ENCODE assay signal across 8 cellular contexts in the genomic region with DNA sequence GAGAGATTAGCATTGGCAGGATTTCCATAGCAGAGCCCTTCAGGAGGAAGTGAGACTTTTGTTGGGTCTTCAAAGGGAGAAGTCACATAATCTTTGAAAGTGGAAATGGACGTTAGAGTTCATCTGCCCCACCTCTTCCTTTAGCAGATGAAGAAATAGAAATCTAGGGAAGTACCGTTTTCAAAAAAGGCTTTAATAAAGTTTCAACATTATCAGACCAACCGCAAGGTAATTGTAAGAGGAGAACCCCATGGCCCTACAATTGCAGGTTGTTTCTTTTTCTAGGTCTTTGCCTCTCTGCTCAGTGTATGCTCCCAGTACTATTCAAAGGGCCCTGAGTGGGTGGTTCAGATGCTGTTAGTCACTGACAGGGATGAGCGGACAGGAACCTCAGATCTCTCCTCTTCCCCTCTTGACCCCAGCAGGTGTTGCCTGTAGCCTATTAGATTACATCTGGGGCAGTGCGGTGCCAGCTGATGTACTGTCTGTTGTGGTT. TPM values are rescaled to one million over a fixed set of nuclear protein-coding genes. Genes with fewer than 3 reads are reported as not detected.
DNase-seq lines count a peak whose midpoint lies in the region; ATAC-seq, FAIRE-seq and TF ChIP-seq lines count a peak whose summit lies in the region.

No MANE protein-coding gene starts in this region.

- H3K36me3 ChIP-seq in astrocyte (ENCODE audit: insufficient read depth, low read length) (no peaks in the 10 kb centered on the region), smooth muscle cell (ENCODE audit: low read depth) (no peaks in the 10 kb centered on the region), heart left ventricle (no peaks in the 10 kb centered on the region), osteoblast (ENCODE audit: insufficient read depth, low read length) (no peaks in the 10 kb centered on the region)

- H3K27ac Mint-ChIP-seq in astrocyte (ENCODE audit: unreplicated experiment): no peak overlapping the region

- no peaks in the 10 kb centered on the region for H3K4me1 Mint-ChIP-seq in astrocyte (ENCODE audit: low read depth, unreplicated experiment)

- H3K4me2 ChIP-seq in astrocyte (ENCODE audit: low read length) (no peak overlapping the region), smooth muscle cell (no peak overlapping the region), osteoblast (ENCODE audit: insufficient read depth, low read length) (no peak overlapping the region)

- H3K27ac ChIP-seq in astrocyte (ENCODE audit: low read depth, low read length): no peak overlapping the region
- no peak overlapping the region for H3K27ac ChIP-seq in smooth muscle cell (ENCODE audit: low read depth)
- H3K27ac ChIP-seq in heart left ventricle: peak overlapping the region in 2 of 12 donors; percentile 9 to 43
- H3K27ac ChIP-seq in osteoblast (ENCODE audit: low read depth, low read length): no peak overlapping the region

- intact Hi-C loops in heart left ventricle (cut with DNase I): no loop called here

- peaks cover 2% of the 10 kb centered on the region for H3K9me3 Mint-ChIP-seq in astrocyte (ENCODE audit: unreplicated experiment)

- no peak overlapping the region for H2AFZ ChIP-seq in astrocyte (ENCODE audit: low read depth, low read length)
- no peak overlapping the region for H2AFZ ChIP-seq in smooth muscle cell (ENCODE audit: low read depth)
- no peak overlapping the region for H2AFZ ChIP-seq in osteoblast (ENCODE audit: low read length)

- no peak overlapping the region for H3K4me3 Mint-ChIP-seq in astrocyte (ENCODE audit: unreplicated experiment)

- ATAC-seq in GM18499 (IDR thresholded peaks at IDR 0.05; ENCODE audit: insufficient read depth, unreplicated experiment): peak; percentile 93
- ATAC-seq in GM21423 (IDR thresholded peaks at IDR 0.05; ENCODE audit: unreplicated experiment): peak; percentile 93
- peak; percentile 82 for ATAC-seq in HG03521 (IDR thresholded peaks at IDR 0.05; ENCODE audit: unreplicated experiment)
- ATAC-seq in heart left ventricle: no peak

- 84% methylated on average over 5 of the region's 5 CpGs for WGBS in smooth muscle cell (ENCODE audit: low lambda C conversion rate)
- 69 to 77% (median 74%) methylated on average over 5 of the region's 5 CpGs for WGBS in heart left ventricle, 4 donors

- H3K4me1 ChIP-seq in astrocyte (ENCODE audit: insufficient read depth, low read length) (no peaks in the 10 kb centered on the region), smooth muscle cell (ENCODE audit: low read depth) (peaks cover under 1% of the 10 kb centered on the region), heart left ventricle (peaks cover 0 to 12% (median 0%) of the 10 kb centered on the region in 12 donors), osteoblast (ENCODE audit: insufficient read depth, low read length) (no peaks in the 10 kb centered on the region)

- no peak overlapping the region for H3K9ac ChIP-seq in astrocyte (ENCODE audit: low read length)
- H3K9ac ChIP-seq in smooth muscle cell (ENCODE audit: low read depth): no peak overlapping the region

- no peak overlapping the region for H3K4me3 ChIP-seq in astrocyte (ENCODE audit: insufficient read depth, low read depth, low read length)
- H3K4me3 ChIP-seq in smooth muscle cell: no peak overlapping the region
- no peak overlapping the region for H3K4me3 ChIP-seq in heart left ventricle
- no peak overlapping the region for H3K4me3 ChIP-seq in osteoblast (ENCODE audit: insufficient read depth, low read length)

- H4K20me1 ChIP-seq in astrocyte (ENCODE audit: insufficient read depth, low read length) (no peaks in the 10 kb centered on the region), smooth muscle cell (ENCODE audit: low read depth) (no peaks in the 10 kb centered on the region), osteoblast (ENCODE audit: insufficient read depth, low read length) (no peaks in the 10 kb centered on the region)

- H3F3A ChIP-seq in smooth muscle cell (ENCODE audit: low read depth): no peaks in the 10 kb centered on the region

- H3K9me3 ChIP-seq in astrocyte (ENCODE audit: insufficient read depth, low read depth, low read length): no peaks in the 10 kb centered on the region
- no peaks in the 10 kb centered on the region for H3K9me3 ChIP-seq in smooth muscle cell (replicated peaks; ENCODE audit: low read depth)
- H3K9me3 ChIP-seq in heart left ventricle: no peaks in the 10 kb centered on the region
- no peaks in the 10 kb centered on the region for H3K9me3 ChIP-seq in osteoblast (ENCODE audit: low read depth, low read length)

- no peak for DNase-seq in astrocyte (ENCODE audit: low read depth)
- DNase-seq in smooth muscle cell (lab: John Stamatoyannopoulos, UW; ENCODE audit: unreplicated experiment): no peak
- no peak for DNase-seq in islet precursor cell
- no peak for DNase-seq in heart left ventricle
- no peak for DNase-seq in osteoblast (ENCODE audit: insufficient read length, low spot score, missing footprints)

- H3K27me3 Mint-ChIP-seq in astrocyte (ENCODE audit: low read depth, unreplicated experiment): no peaks in the 10 kb centered on the region

- no peaks in the 10 kb centered on the region for H3K27me3 ChIP-seq in astrocyte (ENCODE audit: insufficient read depth, low read length)
- H3K27me3 ChIP-seq in smooth muscle cell (ENCODE audit: low read depth): no peaks in the 10 kb centered on the region
- peaks cover 0 to 20% (median 0%) of the 10 kb centered on the region in 9 donors for H3K27me3 ChIP-seq in heart left ventricle
- peaks cover 8% of the 10 kb centered on the region for H3K27me3 ChIP-seq in osteoblast (ENCODE audit: insufficient read depth, low read length)

- TF ChIP-seq CTCF in astrocyte (IDR thresholded peaks at IDR 0.05; ENCODE audit: insufficient read depth, low read depth, low read length) (no peak), smooth muscle cell (IDR thresholded peaks at IDR 0.05; ENCODE audit: borderline replicate concordance, insufficient read depth, poor library complexity, severe bottlenecking) (no peak), heart left ventricle (IDR thresholded peaks at IDR 0.05) (no peak), osteoblast (IDR thresholded peaks at IDR 0.05; ENCODE audit: extremely low read depth, low read depth, low read length) (no peak)

- peak; percentile 82 for FAIRE-seq in astrocyte (lab: Jason Lieb, UNC)

- no peaks in the 10 kb centered on the region for H3K36me3 Mint-ChIP-seq in astrocyte (ENCODE audit: low read depth, unreplicated experiment)

- no peak for TF ChIP-seq POLR2A in heart left ventricle (IDR thresholded peaks at IDR 0.05)

- no peaks in the 10 kb centered on the region for H3K79me2 ChIP-seq in astrocyte (ENCODE audit: insufficient read depth, low read length)
- H3K79me2 ChIP-seq in smooth muscle cell (ENCODE audit: low read depth): no peaks in the 10 kb centered on the region
- no peaks in the 10 kb centered on the region for H3K79me2 ChIP-seq in osteoblast (ENCODE audit: insufficient read depth, low read length)

RNA-seq across cellular contexts. Expression of a gene that starts 48.6 kb away (rescaled TPM):
- 43.5 and 74.2 TPM in 2 replicates for total RNA-seq in astrocyte
- 162 and 233 TPM in 2 replicates for total RNA-seq in smooth muscle cell
- polyA plus RNA-seq in smooth muscle cell: 86.7 and 120 TPM in 2 replicates
- total RNA-seq in heart left ventricle: 100 to 1,000 TPM; 128 to 267 (median 138) TPM
- 10 to 100 TPM; 67.4 to 89.8 TPM for polyA plus RNA-seq in heart left ventricle
- total RNA-seq in osteoblast: 14.8 and 15.9 TPM in 2 replicates

Comparison
In these comparisons a context has a peak if more than half of its experiments do, and no peak if none do; other contexts are left out.
1. ATAC-seq: peak in GM18499 (single experiment), GM21423 (single experiment) and HG03521 (single experiment); none in heart left ventricle (0 of 4).